Comparison of ENCODE assay signal across 1 cellular context in genomic region chr5:154947778-154948177, GRCh38.
TF ChIP-seq lines count a peak whose summit lies in the region.

No MANE protein-coding gene starts in this region.

TF ChIP-seq in HepG2, 621 proteins besides CTCF, POLR2A, EP300 and RAD21 (continued from another document):
- no peak for TF ChIP-seq ZNF362 (CRISPR knock-in tag; IDR thresholded peaks at IDR 0.05; ENCODE audit: borderline replicate concordance)
- no peak for TF ChIP-seq NFYC (CRISPR knock-in tag; IDR thresholded peaks at IDR 0.05)
- TF ChIP-seq RXRB (CRISPR knock-in tag; IDR thresholded peaks at IDR 0.05; ENCODE audit: borderline replicate concordance) = no peak
- peak; percentile 83 for TF ChIP-seq ZNF7 (CRISPR knock-in tag; IDR thresholded peaks at IDR 0.05)
TF ChIP-seq in HepG2: peak in this region for 2.
